ENCODE assay signal across 26 cellular contexts in the genomic region with DNA sequence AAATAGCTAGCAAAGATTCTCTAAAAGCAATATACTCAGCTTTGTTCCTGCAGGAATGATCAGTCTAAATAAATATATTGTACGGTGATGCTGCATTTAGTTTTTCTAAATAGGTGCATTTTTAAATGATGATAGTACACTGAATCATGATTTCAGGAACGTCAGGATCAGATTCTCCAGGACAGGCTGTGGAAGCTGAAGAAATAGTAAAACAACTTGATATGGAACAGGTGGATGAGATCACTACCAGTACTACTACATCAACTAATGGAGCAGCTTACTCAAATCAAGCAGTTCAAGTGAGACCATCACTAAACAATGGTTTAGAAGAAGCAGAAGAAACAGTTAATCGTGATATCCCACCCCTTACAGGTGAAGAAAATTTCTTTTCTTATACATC. TPM values are rescaled to one million over a fixed set of nuclear protein-coding genes. Genes with fewer than 3 reads are reported as not detected.
DNase-seq lines count a peak whose midpoint lies in the region; ATAC-seq and TF ChIP-seq lines count a peak whose summit lies in the region.
"Had no signal": no experiment of that assay in that cellular context is flagged by ENCODE, and none has a peak within 500 bp of the region (broad histone marks: within the 10 kb centered on the region; RNA-seq: fewer than 3 reads in every experiment).

No MANE protein-coding gene starts in this region.

- ATAC-seq in upper lobe of left lung (ENCODE audit: low FRiP score in 2 of 2) (no peak), T-helper 17 cell (no peak)
- ATAC-seq: body of pancreas, natural killer cell, sciatic nerve had no signal

- DNase-seq in activated CD4-positive, alpha-beta memory T cell treated with anti-CD3 and anti-CD28 coated beads for 36 hours: no peak
- DNase-seq in activated CD4-positive, alpha-beta memory T cell treated with anti-CD3 and anti-CD28 coated beads, Interleukin-2, amount 10 ng/mL, durations not matched to agents 7 days and 5 days: no peak
- DNase-seq in RWPE1 (ENCODE audit: low spot score) (peak; percentile 8), fibroblast of mammary gland (ENCODE audit: low read depth) (peak; percentile 42), renal cortical epithelial cell (ENCODE audit: low read depth) (peak; percentile 48), upper lobe of left lung (no peak), T-helper 17 cell (no peak), HK-2 (ENCODE audit: unreplicated experiment) (no peak)
- DNase-seq: 8988T; activated CD4-positive, CD25-positive, alpha-beta regulatory T cell treated with anti-CD3 and anti-CD28 coated beads, Interleukin-2, amount 50 U/mL, for 72 hours; activated naive CD4-positive, alpha-beta T cell treated with anti-CD3 and anti-CD28 coated beads, Interleukin-2, amount 50 U/mL, for 16 hours; body of pancreas; DMS79; effector CD4-positive, alpha-beta T cell; KG1; left colon; natural killer cell; NCI-H2171; NCI-H526 treated with DMSO at 0.1 percent for 48 hours; Right ventricle myocardium superior; stimulated activated CD4-positive, alpha-beta T cell treated with anti-CD3 and anti-CD28 coated beads, Interleukin-15, amount 100 ng/mL, for 24 hours; stomach had no signal

- H3K27ac Mint-ChIP-seq in activated CD4-positive, alpha-beta memory T cell treated with anti-CD3 and anti-CD28 coated beads for 36 hours: peak overlapping the region; percentile 1
- no peak overlapping the region for H3K27ac Mint-ChIP-seq in activated CD4-positive, alpha-beta memory T cell treated with anti-CD3 and anti-CD28 coated beads, Interleukin-2, amount 10 ng/mL, durations not matched to agents 7 days and 5 days
- H3K27ac Mint-ChIP-seq in T-helper 17 cell: no peak overlapping the region
- H3K27ac Mint-ChIP-seq: B cell had no signal

- 88 to 90% methylated on average over 3 of the region's 3 CpGs for WGBS in upper lobe of left lung, 2 donors

- TF ChIP-seq EP300 in upper lobe of left lung (IDR thresholded peaks at IDR 0.05): no peak

- CTCF ChIA-PET in activated CD4-positive, alpha-beta memory T cell treated with anti-CD3 and anti-CD28 coated beads for 36 hours (lab: Charles Lee): interaction anchor here (0.7 to 1.9 kb wide), 3 partner anchors 11 to 63 kb away, joined by 3 to 10 read pairs (median 4); partner anchors contain the start of gene CTDSPL2
- CTCF ChIA-PET in activated CD4-positive, alpha-beta memory T cell treated with anti-CD3 and anti-CD28 coated beads, Interleukin-2, amount 10 ng/mL, durations not matched to agents 7 days and 5 days (lab: Charles Lee): interaction anchor here (0.8 to 1.5 kb wide), 4 partner anchors 11 to 42 kb away, joined by 3 to 5 read pairs (median 4); no protein-coding TSS in a partner anchor
- CTCF ChIA-PET in RWPE1 (lab: Yijun Ruan, JAX): interaction anchor here (0.6 to 1.4 kb wide), 3 partner anchors 11 to 586 kb away, joined by 4 to 6 read pairs (median 4); no protein-coding TSS in a partner anchor

- H3K36me3 Mint-ChIP-seq in activated CD4-positive, alpha-beta memory T cell treated with anti-CD3 and anti-CD28 coated beads for 36 hours: peaks cover 30% of the 10 kb centered on the region
- H3K36me3 Mint-ChIP-seq in activated CD4-positive, alpha-beta memory T cell treated with anti-CD3 and anti-CD28 coated beads, Interleukin-2, amount 10 ng/mL, durations not matched to agents 7 days and 5 days (ENCODE audit: low read depth): peaks cover 60% of the 10 kb centered on the region
- H3K36me3 Mint-ChIP-seq in T-helper 17 cell (ENCODE audit: low read depth): peaks cover 16% of the 10 kb centered on the region

- H3K27me3 ChIP-seq in upper lobe of left lung: no peaks in the 10 kb centered on the region
- H3K27me3 ChIP-seq: body of pancreas, esophagus muscularis mucosa, stomach, tibial nerve had no signal

- H3K4me1 ChIP-seq in upper lobe of left lung: no peaks in the 10 kb centered on the region
- H3K4me1 ChIP-seq: body of pancreas had no signal

- H3K36me3 ChIP-seq in upper lobe of left lung: peaks cover 6 to 68% (median 30%) of the 10 kb centered on the region in 4 donors

- TF ChIP-seq CTCF in RWPE1 (conservative IDR thresholded peaks at IDR 0.05; ENCODE audit: low read depth) (no peak), fibroblast of mammary gland (conservative IDR thresholded peaks at IDR 0.05; ENCODE audit: control insufficient read depth, insufficient read depth, low read depth, low read length) (no peak), upper lobe of left lung (IDR thresholded peaks at IDR 0.05) (no peak)

- no peak overlapping the region for H3K4me3 Mint-ChIP-seq in activated CD4-positive, alpha-beta memory T cell treated with anti-CD3 and anti-CD28 coated beads for 36 hours
- H3K4me3 Mint-ChIP-seq in activated CD4-positive, alpha-beta memory T cell treated with anti-CD3 and anti-CD28 coated beads, Interleukin-2, amount 10 ng/mL, durations not matched to agents 7 days and 5 days: no peak overlapping the region
- no peak overlapping the region for H3K4me3 Mint-ChIP-seq in T-helper 17 cell
- H3K4me3 Mint-ChIP-seq: B cell, natural killer cell had no signal

- POLR2A ChIA-PET in activated CD4-positive, alpha-beta memory T cell treated with anti-CD3 and anti-CD28 coated beads for 36 hours (lab: Charles Lee): no interaction called here
- POLR2A ChIA-PET in activated CD4-positive, alpha-beta memory T cell treated with anti-CD3 and anti-CD28 coated beads, Interleukin-2, amount 10 ng/mL, durations not matched to agents 7 days and 5 days (lab: Charles Lee): interaction anchor here (1.1 kb wide), 1 partner anchor 63 kb away, joined by 3 read pairs; the partner anchor contains the start of gene CTDSPL2
- POLR2A ChIA-PET in RWPE1 (lab: Yijun Ruan, JAX; ENCODE audit: low non-redundant PET): no interaction called here

- H3K4me1 Mint-ChIP-seq in activated CD4-positive, alpha-beta memory T cell treated with anti-CD3 and anti-CD28 coated beads for 36 hours (ENCODE audit: low read depth): peaks cover 35% of the 10 kb centered on the region
- H3K4me1 Mint-ChIP-seq in activated CD4-positive, alpha-beta memory T cell treated with anti-CD3 and anti-CD28 coated beads, Interleukin-2, amount 10 ng/mL, durations not matched to agents 7 days and 5 days: peaks cover 21% of the 10 kb centered on the region
- peaks cover 22% of the 10 kb centered on the region for H3K4me1 Mint-ChIP-seq in T-helper 17 cell
- H3K4me1 Mint-ChIP-seq: B cell had no signal

- intact Hi-C loops in activated CD4-positive, alpha-beta memory T cell treated with anti-CD3 and anti-CD28 coated beads for 36 hours (cut with micrococcal nuclease): no loop called here

- no peaks in the 10 kb centered on the region for H3K9me3 ChIP-seq in upper lobe of left lung
- H3K9me3 ChIP-seq in T-helper 17 cell (ENCODE audit: control insufficient read depth, low read length, poor library complexity, severe bottlenecking): no peaks in the 10 kb centered on the region
- H3K9me3 ChIP-seq: body of pancreas, esophagus muscularis mucosa, stomach, tibial nerve had no signal

- TF ChIP-seq POLR2A in upper lobe of left lung (IDR thresholded peaks at IDR 0.05): no peak

- H3K4me3 ChIP-seq in fibroblast of mammary gland (ENCODE audit: control insufficient read depth, low read depth, low read length): no peak overlapping the region
- no peak overlapping the region for H3K4me3 ChIP-seq in upper lobe of left lung
- H3K4me3 ChIP-seq: body of pancreas, esophagus muscularis mucosa, stomach, tibial nerve had no signal

- H3K27me3 Mint-ChIP-seq in activated CD4-positive, alpha-beta memory T cell treated with anti-CD3 and anti-CD28 coated beads for 36 hours: no peaks in the 10 kb centered on the region
- H3K27me3 Mint-ChIP-seq in activated CD4-positive, alpha-beta memory T cell treated with anti-CD3 and anti-CD28 coated beads, Interleukin-2, amount 10 ng/mL, durations not matched to agents 7 days and 5 days: no peaks in the 10 kb centered on the region
- no peaks in the 10 kb centered on the region for H3K27me3 Mint-ChIP-seq in T-helper 17 cell
- H3K27me3 Mint-ChIP-seq: B cell had no signal

- no peaks in the 10 kb centered on the region for H3K9me3 Mint-ChIP-seq in activated CD4-positive, alpha-beta memory T cell treated with anti-CD3 and anti-CD28 coated beads for 36 hours
- H3K9me3 Mint-ChIP-seq in activated CD4-positive, alpha-beta memory T cell treated with anti-CD3 and anti-CD28 coated beads, Interleukin-2, amount 10 ng/mL, durations not matched to agents 7 days and 5 days: no peaks in the 10 kb centered on the region
- H3K9me3 Mint-ChIP-seq: natural killer cell had no signal

- H3K27ac ChIP-seq in RWPE1 (no peak overlapping the region), upper lobe of left lung (no peak overlapping the region)
- H3K27ac ChIP-seq: body of pancreas, esophagus muscularis mucosa, stomach, tibial nerve had no signal

RNA-seq across cellular contexts. Expression of gene EIF3J, which starts 46.3 kb away (rescaled TPM):
- 10 to 100 TPM; 92.6 to 95.2 TPM for total RNA-seq in activated CD4-positive, alpha-beta memory T cell treated with anti-CD3 and anti-CD28 coated beads for 36 hours
- total RNA-seq in activated CD4-positive, alpha-beta memory T cell treated with anti-CD3 and anti-CD28 coated beads, Interleukin-2, amount 10 ng/mL, durations not matched to agents 7 days and 5 days: 10 to 100 TPM; 70.6 to 87.8 TPM
- total RNA-seq in renal cortical epithelial cell (42.4 and 129 TPM in 2 replicates), upper lobe of left lung (10 to 100 TPM; 25.3 to 82.2 (median 58.3) TPM), T-helper 17 cell (10 to 100 TPM; 52.7 to 73.1 TPM)

Comparison
In these comparisons a context has a peak if more than half of its experiments do, and no peak if none do; other contexts are left out.
1. DNase-seq: peak in RWPE1 (single experiment), fibroblast of mammary gland (single experiment) and renal cortical epithelial cell (single experiment); none in activated CD4-positive, alpha-beta memory T cell treated with anti-CD3 and anti-CD28 coated beads for 36 hours (single experiment), activated CD4-positive, alpha-beta memory T cell treated with anti-CD3 and anti-CD28 coated beads, Interleukin-2, amount 10 ng/mL, durations not matched to agents 7 days and 5 days (single experiment), upper lobe of left lung (0 of 2), T-helper 17 cell (0 of 3) and HK-2 (single experiment).